Comparison of ENCODE assay signal across 9 cellular contexts in genomic region chr2:230794472-230794871, GRCh38.
DNase-seq lines count a peak whose midpoint lies in the region; ATAC-seq, FAIRE-seq and TF ChIP-seq lines count a peak whose summit lies in the region.
"Had no signal": no experiment of that assay in that cellular context is flagged by ENCODE, and none has a peak within 500 bp of the region (broad histone marks: within the 10 kb centered on the region; RNA-seq: fewer than 3 reads in every experiment).

No MANE protein-coding gene starts in this region.

- WGBS in heart left ventricle, 4 donors, result 81 to 87% (median 87%) methylated on average over 6 of the region's 6 CpGs
- 80 to 85% (median 81%) methylated on average over 6 of the region's 6 CpGs for WGBS in adrenal gland, 4 donors

- no peak for TF ChIP-seq CTCF in heart left ventricle (IDR thresholded peaks at IDR 0.05)
- no peak for TF ChIP-seq CTCF in adrenal gland (IDR thresholded peaks at IDR 0.05)
- no peak for TF ChIP-seq CTCF in mesothelial cell of epicardium (IDR thresholded peaks at IDR 0.05; ENCODE audit: unreplicated experiment)

- H3K27me3 Mint-ChIP-seq in mesothelial cell of epicardium (ENCODE audit: low read depth), result no peaks in the 10 kb centered on the region

- peak overlapping the region; percentile 68 for H3K27ac Mint-ChIP-seq in mesothelial cell of epicardium

- H3K9me3 Mint-ChIP-seq in mesothelial cell of epicardium, result peaks cover 7% of the 10 kb centered on the region

- H3K4me3 ChIP-seq in heart left ventricle (peak overlapping the region in 1 of 12 donors; percentile 6), adrenal gland (peak overlapping the region in 1 of 4 donors; percentile 12)

- H3K4me1 ChIP-seq in heart left ventricle (peaks cover 2 to 71% (median 30%) of the 10 kb centered on the region in 12 donors), adrenal gland (replicated peaks in 1 of 2) (peaks cover 9 to 44% of the 10 kb centered on the region in 2 donors)

- intact Hi-C loops in heart left ventricle (cut with DNase I) (loop anchor here in 1 of 10 donors (10.0 kb wide), 1 partner anchor 160 kb away; no protein-coding TSS in a partner anchor), cardiac septum (cut with DNase I) (loop anchor here (5.0 kb wide), 1 partner anchor 37 kb away; no protein-coding TSS in a partner anchor), adrenal gland (cut with DNase I) (loop anchor here in 1 of 2 donors (10.0 kb wide), 1 partner anchor 80 kb away; the partner anchor contains the start of gene CAB39)

- H3K4me3 Mint-ChIP-seq in mesothelial cell of epicardium, result no peak overlapping the region

- no peak for TF ChIP-seq POLR2A in heart left ventricle (IDR thresholded peaks at IDR 0.05)
- no peak for TF ChIP-seq POLR2A in adrenal gland (IDR thresholded peaks at IDR 0.05)

- peaks cover 27% of the 10 kb centered on the region for H3K36me3 Mint-ChIP-seq in mesothelial cell of epicardium

- ATAC-seq in heart left ventricle (no peak), HG02885 (IDR thresholded peaks at IDR 0.05; ENCODE audit: poor library complexity, unreplicated experiment) (no peak)

- H3K36me3 ChIP-seq in heart left ventricle (peaks cover 0 to 51% (median 29%) of the 10 kb centered on the region in 9 donors), adrenal gland (replicated peaks in 1 of 2) (peaks cover 0 to 6% of the 10 kb centered on the region in 2 donors)

- H3K4me1 Mint-ChIP-seq in mesothelial cell of epicardium, result peaks cover 6% of the 10 kb centered on the region

- no peak for FAIRE-seq in urothelium cell line (lab: Jason Lieb, UNC)

- H3K27ac ChIP-seq in heart left ventricle (peak overlapping the region in 10 of 12 donors; percentile 3 to 87 (median 44)), adrenal gland (peak overlapping the region in 3 of 5 donors; percentile 10 to 78 (median 72))

- no peaks in the 10 kb centered on the region for H3K27me3 ChIP-seq in heart left ventricle
- no peaks in the 10 kb centered on the region for H3K27me3 ChIP-seq in adrenal gland

- DNase-seq in heart left ventricle, result no peak
- DNase-seq in cardiac septum (ENCODE audit: low spot score), result no peak
- DNase-seq in adrenal gland, result no peak
- DNase-seq in mesothelial cell of epicardium (ENCODE audit: low spot score in 2 of 2, unreplicated experiment in 2 of 2), result no peak
- DNase-seq in urothelium cell line (ENCODE audit: low spot score), result peak; percentile 31
- no peak for DNase-seq in islet precursor cell
- no peak for DNase-seq in NCI-H1694 (lab: John Stamatoyannopoulos, UW)
- DNase-seq: MM.1S had no signal

- H3K9me3 ChIP-seq in heart left ventricle (peaks cover 0 to 1% (median 0%) of the 10 kb centered on the region in 12 donors), adrenal gland (replicated peaks in 1 of 3) (no peaks in the 10 kb centered on the region)
